ENCODE assay signal across 18 cellular contexts in genomic region chr6:113669641-113670040, GRCh38.
"Had no signal": no experiment of that assay in that cellular context is flagged by ENCODE, and none has a peak within 500 bp of the region (broad histone marks: within the 10 kb centered on the region; RNA-seq: fewer than 3 reads in every experiment).

No MANE protein-coding gene starts in this region.

- H3K4me2 ChIP-seq: smooth muscle cell had no signal

- DNase-seq: activated B cell treated with CpG ODN at 0.5 μM for 24 hours; activated CD4-positive, alpha-beta T cell treated with anti-CD3 and anti-CD28 coated beads for 48 hours; activated CD8-positive, alpha-beta T cell treated with anti-CD3 and anti-CD28 coated beads for 36 hours; activated effector memory CD4-positive, alpha-beta T cell treated with Interleukin-2 at 50 U/mL for 16 hours; activated naive CD4-positive, alpha-beta T cell treated with anti-CD3 and anti-CD28 coated beads, Interleukin-2, amount 50 U/mL, for 16 hours; activated T-cell treated with anti-CD3 and anti-CD28 coated beads, Interleukin-2, amount 50 U/mL, for 4 hours; dermis blood vessel endothelial cell; effector memory CD8-positive, alpha-beta T cell; foreskin melanocyte; kidney glomerular epithelial cell; mammary epithelial cell; naive B cell; retina; stimulated activated naive CD8-positive, alpha-beta T cell treated with anti-CD3 and anti-CD28 coated beads, Interleukin-15, Interleukin-2, amounts not matched to agents 100 U/mL and 50 U/mL, for 24 hours; trophoblast cell had no signal

- H3K4me3 ChIP-seq: smooth muscle cell had no signal

- FAIRE-seq: astrocyte, bronchial epithelial cell had no signal

- ATAC-seq: activated CD8-positive, alpha-beta T cell treated with anti-CD3 and anti-CD28 coated beads for 36 hours; activated T-cell treated with anti-CD3 and anti-CD28 coated beads, Interleukin-2, amount 50 U/mL, for 4 hours; effector memory CD8-positive, alpha-beta T cell; stimulated activated naive CD8-positive, alpha-beta T cell treated with anti-CD3 and anti-CD28 coated beads, Interleukin-15, Interleukin-2, amounts not matched to agents 100 U/mL and 50 U/mL, for 24 hours had no signal
